ENCODE assay signal across 10 cellular contexts in the genomic region with DNA sequence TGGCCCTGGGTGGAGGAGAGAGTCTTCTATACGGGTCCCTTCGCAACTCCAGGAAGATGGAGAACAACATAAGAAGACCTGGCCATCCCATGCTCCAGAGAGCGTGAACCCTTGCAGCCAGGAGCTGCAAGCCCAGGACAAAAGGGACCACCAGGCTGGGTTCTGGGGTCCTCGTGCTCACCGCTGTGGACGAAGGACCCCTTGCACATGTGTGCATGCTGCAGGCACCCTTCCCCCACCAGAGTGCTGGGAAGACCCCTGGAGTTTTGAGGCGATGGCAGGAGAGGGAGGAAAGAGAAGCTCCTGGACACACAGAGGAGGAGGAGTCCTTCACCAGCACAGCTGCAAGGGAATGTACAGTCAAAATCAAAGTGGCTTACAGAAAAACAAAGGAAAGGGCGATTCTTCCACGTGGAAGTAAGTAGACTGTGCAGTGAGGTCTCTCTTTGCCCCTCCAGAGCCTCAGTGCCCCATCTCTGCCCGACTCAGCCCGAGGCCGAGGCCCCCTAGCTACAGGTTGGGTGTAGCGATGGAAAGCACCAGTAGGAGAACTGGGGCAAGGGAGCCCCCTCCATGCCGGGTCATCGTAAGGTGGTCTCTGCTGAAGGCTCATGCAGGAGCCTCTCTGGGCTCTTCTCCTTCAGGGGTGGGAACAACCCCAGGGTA. TPM values are rescaled to one million over a fixed set of nuclear protein-coding genes. Genes with fewer than 3 reads are reported as not detected.
DNase-seq lines count a peak whose midpoint lies in the region; ATAC-seq and TF ChIP-seq lines count a peak whose summit lies in the region.
"Had no signal": no experiment of that assay in that cellular context is flagged by ENCODE, and none has a peak within 500 bp of the region (broad histone marks: within the 10 kb centered on the region; RNA-seq: fewer than 3 reads in every experiment).

No MANE protein-coding gene starts in this region.

- H3K18ac ChIP-seq in neuronal stem cell (ENCODE audit: low read length): peak overlapping the region; percentile 67

- peaks cover 23% of the 10 kb centered on the region for H3K4me1 Mint-ChIP-seq in endodermal cell

- H2BK120ac ChIP-seq in neuronal stem cell (ENCODE audit: low read depth, low read length): no peak overlapping the region

- H3K4me2 ChIP-seq in DOHH2 (ENCODE audit: low read length) (peak overlapping the region; percentile 65), Karpas-422 (ENCODE audit: low read depth, low read length, poor library complexity, severe bottlenecking) (peak overlapping the region; percentile 85), neuronal stem cell (ENCODE audit: insufficient read depth, low read length, poor library complexity, severe bottlenecking) (peak overlapping the region; percentile 27), osteoblast (ENCODE audit: insufficient read depth, low read length) (no peak overlapping the region)

- H4K20me1 ChIP-seq in DOHH2 (ENCODE audit: control insufficient read depth, insufficient read depth, low read depth, low read length) (no peaks in the 10 kb centered on the region), Karpas-422 (ENCODE audit: insufficient read depth, low read depth, low read length) (no peaks in the 10 kb centered on the region), osteoblast (ENCODE audit: insufficient read depth, low read length) (no peaks in the 10 kb centered on the region)

- H3K9me3 Mint-ChIP-seq in endodermal cell: no peaks in the 10 kb centered on the region

- H3K79me1 ChIP-seq in neuronal stem cell (ENCODE audit: low read depth, low read length): peaks cover 2% of the 10 kb centered on the region

- H3K4me3 ChIP-seq in DOHH2 (ENCODE audit: low read length): peak overlapping the region; percentile 41
- H3K4me3 ChIP-seq in Karpas-422 (ENCODE audit: low read length): peak overlapping the region; percentile 62
- H3K4me3 ChIP-seq in endodermal cell (ENCODE audit: low read length): peak overlapping the region; percentile 15
- H3K4me3 ChIP-seq in neuronal stem cell (ENCODE audit: low read length in 2 of 2): no peak overlapping the region
- H3K4me3 ChIP-seq in osteoblast (ENCODE audit: insufficient read depth, low read length): no peak overlapping the region

- peak overlapping the region; percentile 83 for H3K27ac Mint-ChIP-seq in endodermal cell

- H3K23ac ChIP-seq in neuronal stem cell (ENCODE audit: low read depth, low read length, poor library complexity): no peak overlapping the region

- H3K79me2 ChIP-seq in DOHH2 (ENCODE audit: control insufficient read depth, low read length) (no peaks in the 10 kb centered on the region), Karpas-422 (ENCODE audit: low read length) (no peaks in the 10 kb centered on the region), osteoblast (ENCODE audit: insufficient read depth, low read length) (no peaks in the 10 kb centered on the region)

- TF ChIP-seq CTCF in DOHH2 (IDR thresholded peaks at IDR 0.05; ENCODE audit: low read depth, low read length, poor library complexity, severe bottlenecking) (peak; percentile 35), endodermal cell (conservative IDR thresholded peaks at IDR 0.05) (peak; percentile 75), osteoblast (IDR thresholded peaks at IDR 0.05; ENCODE audit: extremely low read depth, low read depth, low read length) (no peak)

- no peaks in the 10 kb centered on the region for H3K36me3 Mint-ChIP-seq in endodermal cell (ENCODE audit: low read depth)
- H3K36me3 Mint-ChIP-seq: CD14-positive monocyte had no signal

- H3K4me1 ChIP-seq in DOHH2 (ENCODE audit: control insufficient read depth, low read length): peaks cover 20% of the 10 kb centered on the region
- peaks cover 47% of the 10 kb centered on the region for H3K4me1 ChIP-seq in Karpas-422 (ENCODE audit: low read length)
- no peaks in the 10 kb centered on the region for H3K4me1 ChIP-seq in endodermal cell (ENCODE audit: control insufficient read depth, insufficient read depth, low read length)
- H3K4me1 ChIP-seq in neuronal stem cell (ENCODE audit: control insufficient read depth in 2 of 2, insufficient read depth in 1 of 2, low read depth in 1 of 2, low read length in 2 of 2): peaks cover 21 to 35% of the 10 kb centered on the region in 2 donors
- peaks cover 24% of the 10 kb centered on the region for H3K4me1 ChIP-seq in osteoblast (ENCODE audit: insufficient read depth, low read length)

- H2AFZ ChIP-seq in Karpas-422 (ENCODE audit: low read length) (peak overlapping the region; percentile 74), neuronal stem cell (ENCODE audit: low read length) (peak overlapping the region; percentile 75), osteoblast (ENCODE audit: low read length) (no peak overlapping the region)

- H3K9me3 ChIP-seq in DOHH2 (ENCODE audit: control insufficient read depth, insufficient read depth, low read length) (no peaks in the 10 kb centered on the region), Karpas-422 (ENCODE audit: low read length) (no peaks in the 10 kb centered on the region), endodermal cell (ENCODE audit: control insufficient read depth, low read length) (no peaks in the 10 kb centered on the region), neuronal stem cell (replicated peaks in 1 of 2; ENCODE audit: control insufficient read depth in 2 of 2, insufficient read depth in 1 of 2, low read depth in 1 of 2, low read length in 2 of 2) (no peaks in the 10 kb centered on the region), osteoblast (ENCODE audit: low read depth, low read length) (no peaks in the 10 kb centered on the region)

- H3K9me2 ChIP-seq in DOHH2 (replicated peaks; ENCODE audit: control insufficient read depth, low read length) (no peaks in the 10 kb centered on the region), Karpas-422 (replicated peaks; ENCODE audit: insufficient read depth, low read length) (no peaks in the 10 kb centered on the region)

- H3K36me3 ChIP-seq in DOHH2 (ENCODE audit: control insufficient read depth, low read length) (no peaks in the 10 kb centered on the region), Karpas-422 (ENCODE audit: insufficient read depth, low read length) (no peaks in the 10 kb centered on the region), endodermal cell (ENCODE audit: control insufficient read depth, insufficient read depth, low read length) (no peaks in the 10 kb centered on the region), neuronal stem cell (replicated peaks in 1 of 2; ENCODE audit: control insufficient read depth in 2 of 2, insufficient read depth in 2 of 2, low read length in 2 of 2) (no peaks in the 10 kb centered on the region), osteoblast (ENCODE audit: insufficient read depth, low read length) (no peaks in the 10 kb centered on the region)

- no peak for ATAC-seq in GM19395 (IDR thresholded peaks at IDR 0.05; ENCODE audit: unreplicated experiment)
- ATAC-seq: Panc1 had no signal

- WGBS in endodermal cell (ENCODE audit: insufficient coverage in 1 of 2, insufficient read length in 1 of 2), 2 experiments: 54 to 75% methylated on average over 10 to 15 of the region's 15 CpGs
- no CpG with 5 or more reads among the region's 15 CpGs for WGBS in neuronal stem cell (ENCODE audit: extremely low coverage in 2 of 2, insufficient read length in 2 of 2, insufficient replicate concordance in 1 of 2), 2 donors

- no peak overlapping the region for H4K8ac ChIP-seq in neuronal stem cell (ENCODE audit: low read depth, low read length)

- no peaks in the 10 kb centered on the region for H3F3A ChIP-seq in DOHH2 (ENCODE audit: control insufficient read depth, insufficient read depth)

- peaks cover 13% of the 10 kb centered on the region for H3K27me3 Mint-ChIP-seq in endodermal cell (ENCODE audit: insufficient read depth)

- H3K27ac ChIP-seq in DOHH2 (ENCODE audit: low read depth, low read length) (no peak overlapping the region), Karpas-422 (ENCODE audit: low read length) (peak overlapping the region; percentile 86), endodermal cell (ENCODE audit: low read depth, low read length) (no peak overlapping the region), neuronal stem cell (replicated peaks; ENCODE audit: low read length) (peak overlapping the region; percentile 33), osteoblast (ENCODE audit: low read depth, low read length) (no peak overlapping the region)

- no peak overlapping the region for H2BK12ac ChIP-seq in neuronal stem cell (ENCODE audit: low read length)

- H2BK15ac ChIP-seq in neuronal stem cell (ENCODE audit: low read length): no peak overlapping the region

- no peak overlapping the region for H4K91ac ChIP-seq in neuronal stem cell (ENCODE audit: low read depth, low read length, poor library complexity)

- no peak overlapping the region for H2BK5ac ChIP-seq in neuronal stem cell (ENCODE audit: low read length)

- no peak overlapping the region for H3K4ac ChIP-seq in neuronal stem cell (ENCODE audit: low read length)

- peak overlapping the region; percentile 66 for H3K9ac ChIP-seq in Karpas-422 (ENCODE audit: low read length)
- H3K9ac ChIP-seq in endodermal cell (ENCODE audit: extremely low read depth, low read length, poor library complexity, severe bottlenecking): no peak overlapping the region
- H3K9ac ChIP-seq in neuronal stem cell (ENCODE audit: low read depth, low read length, poor library complexity): no peak overlapping the region

- H3K14ac ChIP-seq in neuronal stem cell (ENCODE audit: low read length): no peak overlapping the region

- H2AK5ac ChIP-seq in neuronal stem cell (ENCODE audit: low read depth, low read length): no peak overlapping the region

- peak overlapping the region; percentile 52 for H3K4me3 Mint-ChIP-seq in endodermal cell

- H3K27me3 ChIP-seq in DOHH2 (ENCODE audit: control insufficient read depth, low read length) (no peaks in the 10 kb centered on the region; the same call in 1 of the 2 replicates), Karpas-422 (ENCODE audit: low read length) (no peaks in the 10 kb centered on the region), endodermal cell (ENCODE audit: control insufficient read depth, insufficient read depth, low read length, poor library complexity, severe bottlenecking) (no peaks in the 10 kb centered on the region), neuronal stem cell (ENCODE audit: control insufficient read depth in 3 of 3, insufficient read depth in 3 of 3, low read depth in 1 of 3, low read length in 3 of 3) (no peaks in the 10 kb centered on the region), osteoblast (ENCODE audit: insufficient read depth, low read length) (peaks cover 2% of the 10 kb centered on the region)

- DNase-seq in Karpas-422 (no peak), endodermal cell (peak; percentile 62), neuronal stem cell (ENCODE audit: low spot score) (no peak), DMS53 treated with DMSO at 0.1 percent for 48 hours (lab: John Stamatoyannopoulos, UW; ENCODE audit: unreplicated experiment) (no peak), osteoblast (ENCODE audit: insufficient read length, low spot score, missing footprints) (no peak), Ammon's horn (ENCODE audit: low spot score) (no peak)

RNA-seq across cellular contexts. Expression of a gene that starts 51.3 kb away (rescaled TPM):
- not detected in 2 replicates for total RNA-seq in Karpas-422 (2014; rRNA removed; shearing (Covaris generic); ENCODE audit: low replicate concordance)
- total RNA-seq in endodermal cell (10 to 100 TPM; 33.4 to 68.7 TPM), osteoblast (3.5 and 5.1 TPM in 2 replicates)
- 98.1 TPM for polyA plus RNA-seq in endodermal cell (2013, experiment 1 of 2)
- polyA plus RNA-seq in endodermal cell (2013, experiment 2 of 2): 101 TPM
- 103 TPM for polyA plus RNA-seq in neuronal stem cell (2013, experiment 1 of 2)
- polyA plus RNA-seq in neuronal stem cell (2013, experiment 2 of 2): 98.6 TPM
- polyA plus RNA-seq: CD14-positive monocyte had no signal

Comparison
In these comparisons a context has a peak if more than half of its experiments do, and no peak if none do; other contexts are left out.
1. H3K27ac ChIP-seq: peak in Karpas-422 (single experiment) and neuronal stem cell (single experiment); none in DOHH2 (single experiment), endodermal cell (single experiment) and osteoblast (single experiment).
2. H3K4me3 ChIP-seq: peak in DOHH2 (single experiment), Karpas-422 (single experiment) and endodermal cell (single experiment); none in neuronal stem cell (0 of 2) and osteoblast (single experiment).